In the genomic region with DNA sequence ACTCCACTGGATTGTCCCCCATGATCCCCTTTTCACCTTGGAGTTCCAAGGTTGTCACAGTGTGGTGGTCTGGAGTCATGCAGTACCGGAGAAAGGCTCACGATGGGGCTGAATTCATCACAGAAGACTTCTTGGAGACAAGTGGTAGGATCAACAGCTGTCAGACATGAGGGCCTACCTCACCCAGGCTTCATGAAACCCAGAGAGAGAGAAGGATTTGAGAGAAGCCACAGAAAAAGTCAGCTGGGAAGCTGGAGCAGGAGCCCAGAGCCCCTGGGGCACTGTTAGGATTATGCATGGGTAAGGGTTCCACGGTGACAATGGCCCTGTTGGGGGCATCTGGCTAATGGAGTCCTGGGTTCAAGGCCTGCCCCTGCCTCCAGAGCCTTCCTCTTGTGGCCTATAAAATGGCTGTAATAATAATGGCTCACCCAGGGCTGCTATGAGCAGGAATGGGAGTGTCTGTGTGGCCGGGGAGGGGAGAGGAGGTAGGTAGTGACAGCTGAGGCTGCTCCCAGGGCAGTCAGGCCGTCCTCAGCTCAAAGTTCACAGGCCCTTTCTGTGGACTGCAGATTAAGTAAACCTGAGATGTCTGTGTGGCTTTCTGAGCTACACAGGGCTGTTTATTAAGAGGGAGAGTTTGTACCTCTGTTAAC, we compare ENCODE assay signal across 1 cellular context.
A peak's percentile ranks its signal among the peaks of the same experiment; 100 is the strongest.
TF ChIP-seq lines count a peak whose summit lies in the region.

No MANE protein-coding gene starts in this region.

TF ChIP-seq in HepG2, 621 proteins besides CTCF, POLR2A, EP300 and RAD21 (continued from another document):
- TF ChIP-seq, protein P1, sequence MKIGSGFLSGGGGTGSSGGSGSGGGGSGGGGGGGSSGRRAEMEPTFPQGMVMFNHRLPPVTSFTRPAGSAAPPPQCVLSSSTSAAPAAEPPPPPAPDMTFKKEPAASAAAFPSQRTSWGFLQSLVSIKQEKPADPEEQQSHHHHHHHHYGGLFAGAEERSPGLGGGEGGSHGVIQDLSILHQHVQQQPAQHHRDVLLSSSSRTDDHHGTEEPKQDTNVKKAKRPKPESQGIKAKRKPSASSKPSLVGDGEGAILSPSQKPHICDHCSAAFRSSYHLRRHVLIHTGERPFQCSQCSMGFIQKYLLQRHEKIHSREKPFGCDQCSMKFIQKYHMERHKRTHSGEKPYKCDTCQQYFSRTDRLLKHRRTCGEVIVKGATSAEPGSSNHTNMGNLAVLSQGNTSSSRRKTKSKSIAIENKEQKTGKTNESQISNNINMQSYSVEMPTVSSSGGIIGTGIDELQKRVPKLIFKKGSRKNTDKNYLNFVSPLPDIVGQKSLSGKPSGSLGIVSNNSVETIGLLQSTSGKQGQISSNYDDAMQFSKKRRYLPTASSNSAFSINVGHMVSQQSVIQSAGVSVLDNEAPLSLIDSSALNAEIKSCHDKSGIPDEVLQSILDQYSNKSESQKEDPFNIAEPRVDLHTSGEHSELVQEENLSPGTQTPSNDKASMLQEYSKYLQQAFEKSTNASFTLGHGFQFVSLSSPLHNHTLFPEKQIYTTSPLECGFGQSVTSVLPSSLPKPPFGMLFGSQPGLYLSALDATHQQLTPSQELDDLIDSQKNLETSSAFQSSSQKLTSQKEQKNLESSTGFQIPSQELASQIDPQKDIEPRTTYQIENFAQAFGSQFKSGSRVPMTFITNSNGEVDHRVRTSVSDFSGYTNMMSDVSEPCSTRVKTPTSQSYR (CRISPR knock-in tag; IDR thresholded peaks at IDR 0.05; ENCODE audit: borderline replicate concordance): 0 out of 2 replicates have a peak, but pooled peaks have one; percentile 10
- TF ChIP-seq, protein P2, sequence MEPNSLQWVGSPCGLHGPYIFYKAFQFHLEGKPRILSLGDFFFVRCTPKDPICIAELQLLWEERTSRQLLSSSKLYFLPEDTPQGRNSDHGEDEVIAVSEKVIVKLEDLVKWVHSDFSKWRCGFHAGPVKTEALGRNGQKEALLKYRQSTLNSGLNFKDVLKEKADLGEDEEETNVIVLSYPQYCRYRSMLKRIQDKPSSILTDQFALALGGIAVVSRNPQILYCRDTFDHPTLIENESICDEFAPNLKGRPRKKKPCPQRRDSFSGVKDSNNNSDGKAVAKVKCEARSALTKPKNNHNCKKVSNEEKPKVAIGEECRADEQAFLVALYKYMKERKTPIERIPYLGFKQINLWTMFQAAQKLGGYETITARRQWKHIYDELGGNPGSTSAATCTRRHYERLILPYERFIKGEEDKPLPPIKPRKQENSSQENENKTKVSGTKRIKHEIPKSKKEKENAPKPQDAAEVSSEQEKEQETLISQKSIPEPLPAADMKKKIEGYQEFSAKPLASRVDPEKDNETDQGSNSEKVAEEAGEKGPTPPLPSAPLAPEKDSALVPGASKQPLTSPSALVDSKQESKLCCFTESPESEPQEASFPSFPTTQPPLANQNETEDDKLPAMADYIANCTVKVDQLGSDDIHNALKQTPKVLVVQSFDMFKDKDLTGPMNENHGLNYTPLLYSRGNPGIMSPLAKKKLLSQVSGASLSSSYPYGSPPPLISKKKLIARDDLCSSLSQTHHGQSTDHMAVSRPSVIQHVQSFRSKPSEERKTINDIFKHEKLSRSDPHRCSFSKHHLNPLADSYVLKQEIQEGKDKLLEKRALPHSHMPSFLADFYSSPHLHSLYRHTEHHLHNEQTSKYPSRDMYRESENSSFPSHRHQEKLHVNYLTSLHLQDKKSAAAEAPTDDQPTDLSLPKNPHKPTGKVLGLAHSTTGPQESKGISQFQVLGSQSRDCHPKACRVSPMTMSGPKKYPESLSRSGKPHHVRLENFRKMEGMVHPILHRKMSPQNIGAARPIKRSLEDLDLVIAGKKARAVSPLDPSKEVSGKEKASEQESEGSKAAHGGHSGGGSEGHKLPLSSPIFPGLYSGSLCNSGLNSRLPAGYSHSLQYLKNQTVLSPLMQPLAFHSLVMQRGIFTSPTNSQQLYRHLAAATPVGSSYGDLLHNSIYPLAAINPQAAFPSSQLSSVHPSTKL (CRISPR knock-in tag; IDR thresholded peaks at IDR 0.05): peak; percentile 54
- TF ChIP-seq, protein P3, sequence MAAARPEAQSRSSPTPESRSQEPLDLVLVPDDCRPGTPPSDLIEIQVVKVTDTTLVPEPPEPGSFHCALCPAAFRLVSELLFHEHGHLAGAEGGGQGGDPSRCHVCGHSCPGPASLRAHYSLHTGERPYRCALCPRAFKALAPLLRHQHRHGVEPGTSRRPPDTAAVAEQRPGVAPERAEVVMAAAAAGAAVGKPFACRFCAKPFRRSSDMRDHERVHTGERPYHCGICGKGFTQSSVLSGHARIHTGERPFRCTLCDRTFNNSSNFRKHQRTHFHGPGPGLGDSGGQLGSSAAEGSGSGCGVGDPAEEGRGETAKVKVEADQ (CRISPR knock-in tag; IDR thresholded peaks at IDR 0.05; ENCODE audit: borderline replicate concordance): peak; percentile 10; the same call in 1 of the 2 replicates
- TF ChIP-seq ZFP90 (CRISPR knock-in tag; IDR thresholded peaks at IDR 0.05; ENCODE audit: borderline replicate concordance) (0 out of 2 replicates have a peak, but pooled peaks have one; percentile 11), ZMYM3 (CRISPR knock-in tag; IDR thresholded peaks at IDR 0.05) (0 out of 2 replicates have a peak, but pooled peaks have one; percentile 29), FOXA3 (CRISPR knock-in tag; IDR thresholded peaks at IDR 0.05) (peak; percentile 47; the same call in 1 of the 2 replicates), ZNF746 (CRISPR knock-in tag; IDR thresholded peaks at IDR 0.05) (no peak), SIX4 (CRISPR knock-in tag; IDR thresholded peaks at IDR 0.05) (0 out of 2 replicates have a peak, but pooled peaks have one; percentile 7), PHF5A (CRISPR knock-in tag; IDR thresholded peaks at IDR 0.05; ENCODE audit: low read depth, unreplicated experiment) (no peak), ZNF264 (CRISPR knock-in tag; IDR thresholded peaks at IDR 0.05) (no peak), YEATS2 (CRISPR knock-in tag; IDR thresholded peaks at IDR 0.05; ENCODE audit: borderline replicate concordance) (0 out of 2 replicates have a peak, but pooled peaks have one; percentile 12), HNF4G (IDR thresholded peaks at IDR 0.05; ENCODE audit: borderline replicate concordance, low read depth, low read length) (peak; percentile 86; the same call in 1 of the 2 replicates), HNF4G (CRISPR knock-in tag; IDR thresholded peaks at IDR 0.05; ENCODE audit: borderline replicate concordance, low read depth) (no peak), ZNF788 (CRISPR knock-in tag; IDR thresholded peaks at IDR 0.05; ENCODE audit: borderline replicate concordance) (no peak), SIN3A (IDR thresholded peaks at IDR 0.05; ENCODE audit: borderline replicate concordance, low read depth, low read length) (peak; percentile 35; the same call in 1 of the 2 replicates), MIXL1 (CRISPR knock-in tag; IDR thresholded peaks at IDR 0.05) (peak; percentile 12; the same call in 1 of the 2 replicates), ZNF792 (CRISPR knock-in tag; IDR thresholded peaks at IDR 0.05) (0 out of 2 replicates have a peak, but pooled peaks have one; percentile 40), ZNF720 (CRISPR knock-in tag; IDR thresholded peaks at IDR 0.05) (no peak), SOX6 (IDR thresholded peaks at IDR 0.05) (no peak), SOX6 (CRISPR knock-in tag; IDR thresholded peaks at IDR 0.05) (peak; percentile 21; the same call in 1 of the 2 replicates), RXRB (CRISPR knock-in tag; IDR thresholded peaks at IDR 0.05; ENCODE audit: borderline replicate concordance) (peak; percentile 57; the same call in 1 of the 2 replicates), ATF7 (IDR thresholded peaks at IDR 0.05) (no peak), ATF7 (CRISPR knock-in tag; IDR thresholded peaks at IDR 0.05) (no peak), ZNF629 (CRISPR knock-in tag; conservative IDR thresholded peaks at IDR 0.05) (peak; percentile 57; the same call in 1 of the 2 replicates), ZFX (CRISPR knock-in tag; IDR thresholded peaks at IDR 0.05; ENCODE audit: low read depth) (0 out of 2 replicates have a peak, but pooled peaks have one; percentile 22), PRPF4 (IDR thresholded peaks at IDR 0.05; ENCODE audit: low read depth, low read length, poor library complexity, severe bottlenecking) (no peak), SMC3 (IDR thresholded peaks at IDR 0.05; ENCODE audit: low read length) (0 out of 2 replicates have a peak, but pooled peaks have one; percentile 18), ATF7-NPFF (CRISPR knock-in tag; IDR thresholded peaks at IDR 0.05; ENCODE audit: low read depth) (peak; percentile 37; the same call in 1 of the 2 replicates), JUND (CRISPR knock-in tag; IDR thresholded peaks at IDR 0.05) (no peak), NCOR1 (IDR thresholded peaks at IDR 0.05; ENCODE audit: borderline replicate concordance, low read length) (peak; percentile 58), ZNF878 (CRISPR knock-in tag; IDR thresholded peaks at IDR 0.05) (no peak), ZNF670 (CRISPR knock-in tag; IDR thresholded peaks at IDR 0.05; ENCODE audit: borderline replicate concordance) (peak; percentile 41; the same call in 1 of the 2 replicates), KLF9 (CRISPR knock-in tag; IDR thresholded peaks at IDR 0.05; ENCODE audit: low read depth) (0 out of 2 replicates have a peak, but pooled peaks have one; percentile 15), MXD4 (CRISPR knock-in tag; IDR thresholded peaks at IDR 0.05) (no peak), IRX3 (CRISPR knock-in tag; IDR thresholded peaks at IDR 0.05; ENCODE audit: borderline replicate concordance, low read depth) (no peak), PITX1 (CRISPR knock-in tag; IDR thresholded peaks at IDR 0.05) (peak; percentile 35; the same call in 1 of the 2 replicates), POLR2AphosphoS5 (IDR thresholded peaks at IDR 0.05; ENCODE audit: low read depth, low read length) (0 out of 2 replicates have a peak, but pooled peaks have one; percentile 24)
- TF ChIP-seq, protein P4, sequence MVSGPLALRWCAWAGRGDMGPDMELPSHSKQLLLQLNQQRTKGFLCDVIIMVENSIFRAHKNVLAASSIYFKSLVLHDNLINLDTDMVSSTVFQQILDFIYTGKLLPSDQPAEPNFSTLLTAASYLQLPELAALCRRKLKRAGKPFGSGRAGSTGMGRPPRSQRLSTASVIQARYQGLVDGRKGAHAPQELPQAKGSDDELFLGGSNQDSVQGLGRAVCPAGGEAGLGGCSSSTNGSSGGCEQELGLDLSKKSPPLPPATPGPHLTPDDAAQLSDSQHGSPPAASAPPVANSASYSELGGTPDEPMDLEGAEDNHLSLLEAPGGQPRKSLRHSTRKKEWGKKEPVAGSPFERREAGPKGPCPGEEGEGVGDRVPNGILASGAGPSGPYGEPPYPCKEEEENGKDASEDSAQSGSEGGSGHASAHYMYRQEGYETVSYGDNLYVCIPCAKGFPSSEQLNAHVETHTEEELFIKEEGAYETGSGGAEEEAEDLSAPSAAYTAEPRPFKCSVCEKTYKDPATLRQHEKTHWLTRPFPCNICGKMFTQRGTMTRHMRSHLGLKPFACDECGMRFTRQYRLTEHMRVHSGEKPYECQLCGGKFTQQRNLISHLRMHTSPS (CRISPR knock-in tag; IDR thresholded peaks at IDR 0.05; ENCODE audit: low read depth): no peak
- TF ChIP-seq, protein P5, sequence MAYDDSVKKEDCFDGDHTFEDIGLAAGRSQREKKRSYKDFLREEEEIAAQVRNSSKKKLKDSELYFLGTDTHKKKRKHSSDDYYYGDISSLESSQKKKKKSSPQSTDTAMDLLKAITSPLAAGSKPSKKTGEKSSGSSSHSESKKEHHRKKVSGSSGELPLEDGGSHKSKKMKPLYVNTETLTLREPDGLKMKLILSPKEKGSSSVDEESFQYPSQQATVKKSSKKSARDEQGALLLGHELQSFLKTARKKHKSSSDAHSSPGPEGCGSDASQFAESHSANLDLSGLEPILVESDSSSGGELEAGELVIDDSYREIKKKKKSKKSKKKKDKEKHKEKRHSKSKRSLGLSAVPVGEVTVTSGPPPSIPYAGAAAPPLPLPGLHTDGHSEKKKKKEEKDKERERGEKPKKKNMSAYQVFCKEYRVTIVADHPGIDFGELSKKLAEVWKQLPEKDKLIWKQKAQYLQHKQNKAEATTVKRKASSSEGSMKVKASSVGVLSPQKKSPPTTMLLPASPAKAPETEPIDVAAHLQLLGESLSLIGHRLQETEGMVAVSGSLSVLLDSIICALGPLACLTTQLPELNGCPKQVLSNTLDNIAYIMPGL (CRISPR knock-in tag; IDR thresholded peaks at IDR 0.05; ENCODE audit: borderline replicate concordance in 1 of 2, low read depth in 1 of 2): peak in 1 of 2 experiments; percentile 25; a peak in 1 of 4 replicates
- TF ChIP-seq, protein P6, sequence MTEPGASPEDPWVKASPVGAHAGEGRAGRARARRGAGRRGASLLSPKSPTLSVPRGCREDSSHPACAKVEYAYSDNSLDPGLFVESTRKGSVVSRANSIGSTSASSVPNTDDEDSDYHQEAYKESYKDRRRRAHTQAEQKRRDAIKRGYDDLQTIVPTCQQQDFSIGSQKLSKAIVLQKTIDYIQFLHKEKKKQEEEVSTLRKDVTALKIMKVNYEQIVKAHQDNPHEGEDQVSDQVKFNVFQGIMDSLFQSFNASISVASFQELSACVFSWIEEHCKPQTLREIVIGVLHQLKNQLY (CRISPR knock-in tag; IDR thresholded peaks at IDR 0.05): peak; percentile 46; the same call in 1 of the 2 replicates
- TF ChIP-seq, protein P7, sequence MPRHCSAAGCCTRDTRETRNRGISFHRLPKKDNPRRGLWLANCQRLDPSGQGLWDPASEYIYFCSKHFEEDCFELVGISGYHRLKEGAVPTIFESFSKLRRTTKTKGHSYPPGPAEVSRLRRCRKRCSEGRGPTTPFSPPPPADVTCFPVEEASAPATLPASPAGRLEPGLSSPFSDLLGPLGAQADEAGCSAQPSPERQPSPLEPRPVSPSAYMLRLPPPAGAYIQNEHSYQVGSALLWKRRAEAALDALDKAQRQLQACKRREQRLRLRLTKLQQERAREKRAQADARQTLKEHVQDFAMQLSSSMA (CRISPR knock-in tag; IDR thresholded peaks at IDR 0.05): 0 out of 2 replicates have a peak, but pooled peaks have one; percentile 46
- TF ChIP-seq, protein P8, sequence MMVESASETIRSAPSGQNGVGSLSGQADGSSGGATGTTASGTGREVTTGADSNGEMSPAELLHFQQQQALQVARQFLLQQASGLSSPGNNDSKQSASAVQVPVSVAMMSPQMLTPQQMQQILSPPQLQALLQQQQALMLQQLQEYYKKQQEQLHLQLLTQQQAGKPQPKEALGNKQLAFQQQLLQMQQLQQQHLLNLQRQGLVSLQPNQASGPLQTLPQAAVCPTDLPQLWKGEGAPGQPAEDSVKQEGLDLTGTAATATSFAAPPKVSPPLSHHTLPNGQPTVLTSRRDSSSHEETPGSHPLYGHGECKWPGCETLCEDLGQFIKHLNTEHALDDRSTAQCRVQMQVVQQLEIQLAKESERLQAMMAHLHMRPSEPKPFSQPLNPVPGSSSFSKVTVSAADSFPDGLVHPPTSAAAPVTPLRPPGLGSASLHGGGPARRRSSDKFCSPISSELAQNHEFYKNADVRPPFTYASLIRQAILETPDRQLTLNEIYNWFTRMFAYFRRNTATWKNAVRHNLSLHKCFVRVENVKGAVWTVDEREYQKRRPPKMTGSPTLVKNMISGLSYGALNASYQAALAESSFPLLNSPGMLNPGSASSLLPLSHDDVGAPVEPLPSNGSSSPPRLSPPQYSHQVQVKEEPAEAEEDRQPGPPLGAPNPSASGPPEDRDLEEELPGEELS (CRISPR knock-in tag; IDR thresholded peaks at IDR 0.05): peak; percentile 35; the same call in 1 of the 2 replicates
